ENCODE assay signal across 26 cellular contexts in the genomic region with DNA sequence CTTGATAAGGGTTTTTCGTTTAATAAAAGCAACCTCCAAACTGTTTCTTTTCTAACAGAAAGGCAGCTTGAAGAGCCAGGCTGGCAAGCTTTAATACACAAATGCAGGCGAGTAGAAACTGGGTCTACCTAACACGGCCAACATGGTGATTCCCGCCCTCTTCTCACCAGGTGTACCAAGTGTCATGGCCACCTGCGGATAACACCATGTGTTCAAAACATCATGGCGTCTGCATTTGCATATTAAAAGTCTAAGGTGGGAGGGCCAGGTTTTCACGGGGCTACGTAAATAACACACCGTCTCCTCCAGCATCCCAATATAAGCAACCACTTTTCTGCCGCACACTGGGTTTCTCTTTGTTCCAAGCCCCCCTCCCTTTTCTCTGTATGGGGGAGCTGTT.
A peak's percentile ranks its signal among the peaks of the same experiment; 100 is the strongest.
DNase-seq lines count a peak whose midpoint lies in the region; ATAC-seq and TF ChIP-seq lines count a peak whose summit lies in the region.
"Had no signal": no experiment of that assay in that cellular context is flagged by ENCODE, and none has a peak within 500 bp of the region (broad histone marks: within the 10 kb centered on the region; RNA-seq: fewer than 3 reads in every experiment).

No MANE protein-coding gene starts in this region.

- ATAC-seq in WTC11 (peak; percentile 22), T-helper 17 cell (no peak), GM21390 (IDR thresholded peaks at IDR 0.05; ENCODE audit: unreplicated experiment) (no peak)
- ATAC-seq: GM12878 had no signal

- no peak overlapping the region for H2AFZ ChIP-seq in neural progenitor cell (replicated peaks)

- no peaks in the 10 kb centered on the region for H3K79me2 ChIP-seq in neural progenitor cell (ENCODE audit: low read depth)

- H3K27me3 ChIP-seq in HUES64 (ENCODE audit: insufficient read depth, low read length), result no peaks in the 10 kb centered on the region
- H3K27me3 ChIP-seq in iPS-20b (ENCODE audit: insufficient read depth, low read length), result no peaks in the 10 kb centered on the region; the same call in 1 of the 2 replicates
- H3K27me3 ChIP-seq in neural progenitor cell, result no peaks in the 10 kb centered on the region
- H3K27me3 ChIP-seq: Peyer's patch had no signal

- H3K4me3 Mint-ChIP-seq in WTC11, result peak overlapping the region; percentile 1; the same call in 1 of the 2 replicates
- H3K4me3 Mint-ChIP-seq in neural progenitor cell, result no peak overlapping the region
- H3K4me3 Mint-ChIP-seq in T-helper 17 cell, result no peak overlapping the region
- H3K4me3 Mint-ChIP-seq in activated T-helper 1 cell treated with anti-CD3 and anti-CD28 coated beads, Interleukin-12 subunit alpha, Interleukin-12 subunit beta, Interleukin-2, Interleukin-4 antibody, amounts not matched to agents 30 ng/mL and 10 ng/mL and 1 ng/mL, durations not matched to agents 14 hours and 24 hours and 36 hours, result no peak overlapping the region
- H3K4me3 Mint-ChIP-seq: B cell; CD14-positive monocyte; CD8-positive, alpha-beta memory T cell had no signal

- POLR2A ChIA-PET in WTC11 (lab: Charles Lee), result no interaction called here

- TF ChIP-seq CTCF in WTC11 (IDR thresholded peaks at IDR 0.05), result no peak
- TF ChIP-seq CTCF in neural progenitor cell (IDR thresholded peaks at IDR 0.05), result no peak

- H3F3A ChIP-seq in neural progenitor cell (ENCODE audit: low read depth), result peaks cover 35% of the 10 kb centered on the region

- no peaks in the 10 kb centered on the region for H4K20me1 ChIP-seq in neural progenitor cell (ENCODE audit: low read depth)

- H3K27ac Mint-ChIP-seq in WTC11, result no peak overlapping the region
- no peak overlapping the region for H3K27ac Mint-ChIP-seq in neural progenitor cell
- no peak overlapping the region for H3K27ac Mint-ChIP-seq in T-helper 17 cell
- no peak overlapping the region for H3K27ac Mint-ChIP-seq in activated T-helper 1 cell treated with anti-CD3 and anti-CD28 coated beads, Interleukin-12 subunit alpha, Interleukin-12 subunit beta, Interleukin-2, Interleukin-4 antibody, amounts not matched to agents 30 ng/mL and 10 ng/mL and 1 ng/mL, durations not matched to agents 14 hours and 24 hours and 36 hours
- H3K27ac Mint-ChIP-seq: B cell; CD14-positive monocyte; CD8-positive, alpha-beta memory T cell had no signal

- H3K9me3 ChIP-seq in HUES64 (ENCODE audit: insufficient read depth, low read depth, low read length), result no peaks in the 10 kb centered on the region
- H3K9me3 ChIP-seq in iPS-20b (ENCODE audit: insufficient read depth, low read depth, low read length), result no peaks in the 10 kb centered on the region
- H3K9me3 ChIP-seq in neural progenitor cell (ENCODE audit: low read depth), result no peaks in the 10 kb centered on the region
- H3K9me3 ChIP-seq in T-helper 17 cell (ENCODE audit: control insufficient read depth, low read length, poor library complexity, severe bottlenecking), result no peaks in the 10 kb centered on the region
- H3K9me3 ChIP-seq: Peyer's patch had no signal

- H3K4me3 ChIP-seq in HUES64 (ENCODE audit: low read length), result no peak overlapping the region
- peak overlapping the region; percentile 39; the same call in 1 of the 2 replicates for H3K4me3 ChIP-seq in iPS-20b (ENCODE audit: low read length)
- H3K4me3 ChIP-seq in neural progenitor cell, result no peak overlapping the region
- H3K4me3 ChIP-seq: GM12878, Peyer's patch, SK-N-MC had no signal

- H3K36me3 ChIP-seq in HUES64 (ENCODE audit: insufficient read depth, low read length) (no peaks in the 10 kb centered on the region), iPS-20b (ENCODE audit: insufficient read depth, low read depth, low read length) (no peaks in the 10 kb centered on the region), neural progenitor cell (no peaks in the 10 kb centered on the region)
- H3K36me3 ChIP-seq: Peyer's patch had no signal

- H3K36me3 Mint-ChIP-seq in WTC11 (no peaks in the 10 kb centered on the region), neural progenitor cell (peaks cover 2% of the 10 kb centered on the region), T-helper 17 cell (ENCODE audit: low read depth) (no peaks in the 10 kb centered on the region)
- no peaks in the 10 kb centered on the region for H3K36me3 Mint-ChIP-seq in activated T-helper 1 cell treated with anti-CD3 and anti-CD28 coated beads, Interleukin-12 subunit alpha, Interleukin-12 subunit beta, Interleukin-2, Interleukin-4 antibody, amounts not matched to agents 30 ng/mL and 10 ng/mL and 1 ng/mL, durations not matched to agents 14 hours and 24 hours and 36 hours (ENCODE audit: low read depth)
- H3K36me3 Mint-ChIP-seq: CD14-positive monocyte; CD8-positive, alpha-beta memory T cell had no signal

- H3K4me1 Mint-ChIP-seq in WTC11 (peaks cover 91% of the 10 kb centered on the region), neural progenitor cell (peaks cover 88% of the 10 kb centered on the region), T-helper 17 cell (peaks cover 2% of the 10 kb centered on the region)
- H3K4me1 Mint-ChIP-seq in activated T-helper 1 cell treated with anti-CD3 and anti-CD28 coated beads, Interleukin-12 subunit alpha, Interleukin-12 subunit beta, Interleukin-2, Interleukin-4 antibody, amounts not matched to agents 30 ng/mL and 10 ng/mL and 1 ng/mL, durations not matched to agents 14 hours and 24 hours and 36 hours (ENCODE audit: low read depth), result no peaks in the 10 kb centered on the region
- H3K4me1 Mint-ChIP-seq: B cell; CD8-positive, alpha-beta memory T cell had no signal

- DNase-seq in WTC11 (ENCODE audit: low spot score) (peak; percentile 32), neural progenitor cell (ENCODE audit: low spot score) (no peak), T-helper 17 cell (no peak), pons (ENCODE audit: low spot score) (no peak)
- DNase-seq in activated T-helper 1 cell treated with anti-CD3 and anti-CD28 coated beads, Interleukin-12 subunit alpha, Interleukin-12 subunit beta, Interleukin-2, Interleukin-4 antibody, amounts not matched to agents 30 ng/mL and 10 ng/mL and 1 ng/mL, durations not matched to agents 14 hours and 24 hours and 36 hours (ENCODE audit: low spot score), result no peak
- DNase-seq: CD8-positive, alpha-beta memory T cell; DMS 273 treated with DMSO at 0.1 percent for 48 hours; DMS79; EL; GDM1; HCEC 1CT; NCI-H1048; NCI-H1436; NCI-H1930; NCI-H446; NCI-H524 treated with DMSO at 0.1 percent for 48 hours; OCI-M1; Peyer's patch; SHP77 treated with DMSO at 0.1 percent for 48 hours had no signal

- WGBS in HUES64, result 45% methylated on average over 10 of the region's 10 CpGs

- H3K27ac ChIP-seq in HUES64 (ENCODE audit: low read depth, low read length), result peak overlapping the region; percentile 24; the same call in 1 of the 2 replicates
- H3K27ac ChIP-seq in iPS-20b (ENCODE audit: low read length), result no peak overlapping the region
- H3K27ac ChIP-seq in neural progenitor cell, result no peak overlapping the region
- H3K27ac ChIP-seq: Peyer's patch, SK-N-MC had no signal

- intact Hi-C loops in activated T-helper 1 cell treated with anti-CD3 and anti-CD28 coated beads, Interleukin-12 subunit alpha, Interleukin-12 subunit beta, Interleukin-2, Interleukin-4 antibody, amounts not matched to agents 30 ng/mL and 10 ng/mL and 1 ng/mL, durations not matched to agents 14 hours and 24 hours and 36 hours (cut with micrococcal nuclease), result no loop called here

- H3K9ac ChIP-seq in HUES64 (ENCODE audit: low read depth, low read length), result no peak overlapping the region
- peak overlapping the region; percentile 46; the same call in 1 of the 2 replicates for H3K9ac ChIP-seq in iPS-20b (ENCODE audit: low read depth, low read length)
- no peak overlapping the region for H3K9ac ChIP-seq in neural progenitor cell

- H3K9me3 Mint-ChIP-seq in WTC11, result no peaks in the 10 kb centered on the region
- no peaks in the 10 kb centered on the region for H3K9me3 Mint-ChIP-seq in neural progenitor cell
- no peaks in the 10 kb centered on the region for H3K9me3 Mint-ChIP-seq in activated T-helper 1 cell treated with anti-CD3 and anti-CD28 coated beads, Interleukin-12 subunit alpha, Interleukin-12 subunit beta, Interleukin-2, Interleukin-4 antibody, amounts not matched to agents 30 ng/mL and 10 ng/mL and 1 ng/mL, durations not matched to agents 14 hours and 24 hours and 36 hours

- peak overlapping the region; percentile 6 for H3K4me2 ChIP-seq in neural progenitor cell

- CTCF ChIA-PET in WTC11 (lab: Charles Lee), result interaction anchor here (0.6 kb wide), 1 partner anchor 167 kb away, joined by 3 read pairs; no protein-coding TSS in a partner anchor

- H3K27me3 Mint-ChIP-seq in WTC11 (ENCODE audit: low read depth) (peaks cover 33% of the 10 kb centered on the region), neural progenitor cell (ENCODE audit: insufficient read depth, low read depth) (peaks cover 6% of the 10 kb centered on the region), T-helper 17 cell (peaks cover 19% of the 10 kb centered on the region)
- H3K27me3 Mint-ChIP-seq in activated T-helper 1 cell treated with anti-CD3 and anti-CD28 coated beads, Interleukin-12 subunit alpha, Interleukin-12 subunit beta, Interleukin-2, Interleukin-4 antibody, amounts not matched to agents 30 ng/mL and 10 ng/mL and 1 ng/mL, durations not matched to agents 14 hours and 24 hours and 36 hours (ENCODE audit: insufficient read depth), result no peaks in the 10 kb centered on the region
- H3K27me3 Mint-ChIP-seq: B cell; CD8-positive, alpha-beta memory T cell had no signal

- H3K4me1 ChIP-seq in HUES64 (ENCODE audit: insufficient read depth, low read length) (peaks cover 90% of the 10 kb centered on the region), iPS-20b (ENCODE audit: insufficient read depth, low read length) (peaks cover 64% of the 10 kb centered on the region), neural progenitor cell (peaks cover 81% of the 10 kb centered on the region)

TF ChIP-seq in WTC11, 78 proteins besides CTCF, POLR2A, EP300 and RAD21 (continues in another document):
- TF ChIP-seq, protein P1, sequence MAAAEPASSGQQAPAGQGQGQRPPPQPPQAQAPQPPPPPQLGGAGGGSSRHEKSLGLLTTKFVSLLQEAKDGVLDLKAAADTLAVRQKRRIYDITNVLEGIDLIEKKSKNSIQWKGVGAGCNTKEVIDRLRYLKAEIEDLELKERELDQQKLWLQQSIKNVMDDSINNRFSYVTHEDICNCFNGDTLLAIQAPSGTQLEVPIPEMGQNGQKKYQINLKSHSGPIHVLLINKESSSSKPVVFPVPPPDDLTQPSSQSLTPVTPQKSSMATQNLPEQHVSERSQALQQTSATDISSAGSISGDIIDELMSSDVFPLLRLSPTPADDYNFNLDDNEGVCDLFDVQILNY (CRISPR knock-in tag; IDR thresholded peaks at IDR 0.05), result no peak
- TF ChIP-seq NR1H2 (CRISPR knock-in tag; IDR thresholded peaks at IDR 0.05), result no peak
